Comparison of ENCODE assay signal across 33 cellular contexts in the genomic region with DNA sequence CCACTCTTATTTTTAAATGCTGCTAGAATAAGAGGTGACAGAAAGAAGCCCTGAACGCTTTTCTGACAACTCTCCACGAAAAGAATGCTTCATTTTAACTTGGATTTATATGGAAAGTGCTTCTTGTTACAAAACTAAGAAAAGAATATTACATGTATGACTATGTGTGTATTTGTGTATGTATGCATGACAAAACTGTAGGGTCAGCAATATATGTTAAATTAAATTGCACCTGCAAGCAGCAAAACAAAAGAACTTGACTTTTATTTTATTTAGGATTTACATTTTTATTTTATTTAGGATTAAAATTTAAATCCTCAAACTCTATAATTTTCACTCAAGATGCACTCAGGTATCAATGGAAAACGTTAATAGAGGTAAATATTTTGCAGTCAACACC.
"Had no signal": no experiment of that assay in that cellular context is flagged by ENCODE, and none has a peak within 500 bp of the region (broad histone marks: within the 10 kb centered on the region; RNA-seq: fewer than 3 reads in every experiment).

No MANE protein-coding gene starts in this region.

- FAIRE-seq: astrocyte, bronchial epithelial cell, colon had no signal

- H3K9me3 ChIP-seq: adrenal gland, ascending aorta, body of pancreas had no signal

- H3K27ac ChIP-seq: adrenal gland, ascending aorta, body of pancreas, brain microvascular endothelial cell, breast epithelium, cardiac muscle cell had no signal

- ATAC-seq: activated naive CD4-positive, alpha-beta T cell treated with anti-CD3 and anti-CD28 coated beads, Interleukin-2, amount 50 U/mL, for 72 hours; activated naive CD8-positive, alpha-beta T cell treated with anti-CD3 and anti-CD28 coated beads, Interleukin-2, amount 50 U/mL, for 24 hours; activated T-cell treated with anti-CD3 and anti-CD28 coated beads, Interleukin-2, amount 50 U/mL, for 4 hours; activated T-cell treated with anti-CD3 and anti-CD28 coated beads, Interleukin-2, amount 50 U/mL, for 72 hours; activated T-helper 17 cell treated with anti-CD3 and anti-CD28 coated beads, Interleukin-2, amount 50 U/mL, for 72 hours; body of pancreas had no signal

- H3K4me1 ChIP-seq: adrenal gland, ascending aorta, body of pancreas, breast epithelium had no signal

- DNase-seq: activated effector memory CD4-positive, alpha-beta T cell treated with anti-CD3 and anti-CD28 coated beads, Interleukin-2, amount 50 U/mL, for 16 hours; activated effector memory CD4-positive, alpha-beta T cell treated with Interleukin-2 at 50 U/mL for 16 hours; activated gamma-delta T cell; activated gamma-delta T cell treated with Interleukin-2 at 50 U/mL for 16 hours; activated naive CD4-positive, alpha-beta T cell; activated naive CD4-positive, alpha-beta T cell treated with anti-CD3 and anti-CD28 coated beads for 36 hours; activated naive CD4-positive, alpha-beta T cell treated with anti-CD3 and anti-CD28 coated beads, Interleukin-2, amount 10 ng/mL, durations not matched to agents 7 days and 5 days; activated naive CD4-positive, alpha-beta T cell treated with anti-CD3 and anti-CD28 coated beads, Interleukin-2, amount 50 U/mL, for 16 hours; activated naive CD4-positive, alpha-beta T cell treated with Interleukin-2 at 50 U/mL for 16 hours; activated naive CD8-positive, alpha-beta T cell treated with anti-CD3 and anti-CD28 coated beads for 36 hours; activated naive CD8-positive, alpha-beta T cell treated with anti-CD3 and anti-CD28 coated beads, Interleukin-2, amount 10 ng/mL, durations not matched to agents 7 days and 5 days; activated naive CD8-positive, alpha-beta T cell treated with anti-CD3 and anti-CD28 coated beads, Interleukin-2, amount 50 U/mL, for 24 hours; activated T-cell treated with anti-CD3 and anti-CD28 coated beads, Interleukin-2, amount 50 U/mL, for 4 hours; activated T-cell treated with anti-CD3 and anti-CD28 coated beads, Interleukin-2, amount 50 U/mL, for 48 hours; activated T-cell treated with anti-CD3 and anti-CD28 coated beads, Interleukin-2, amount 50 U/mL, for 72 hours; adrenal gland; amniotic stem cell; amygdala; anterior cingulate cortex; aorta; body of pancreas; brain microvascular endothelial cell; caudate nucleus; central memory CD4-positive, alpha-beta T cell; cerebellar nuclear complex had no signal

- H3K4me3 ChIP-seq: adrenal gland, ascending aorta, body of pancreas, breast epithelium, cardiac muscle cell had no signal

- H3K27me3 ChIP-seq: adrenal gland, ascending aorta, body of pancreas, brain microvascular endothelial cell, breast epithelium, cardiac muscle cell had no signal

- H3K36me3 ChIP-seq: adrenal gland, ascending aorta, brain microvascular endothelial cell, breast epithelium, cardiac muscle cell had no signal
